In the genomic region with DNA sequence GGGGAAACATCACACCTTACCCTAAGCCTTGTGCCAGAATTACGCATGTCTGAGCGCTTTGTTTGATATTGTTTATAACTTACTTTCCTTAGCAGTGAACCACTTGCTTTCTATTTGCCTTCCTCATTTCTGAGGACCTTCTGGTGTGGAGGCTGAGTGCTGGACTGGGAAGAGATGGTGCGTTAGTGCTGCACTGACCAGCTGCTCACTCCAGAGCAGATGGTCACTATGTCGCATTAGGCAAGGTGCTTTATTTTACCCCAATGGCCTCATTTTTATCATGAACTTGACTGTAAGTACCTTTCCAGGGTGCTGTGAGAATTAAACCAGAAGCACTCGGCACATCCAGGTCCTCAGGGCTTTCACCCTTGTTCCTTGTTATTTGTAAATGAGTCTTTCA, we compare ENCODE assay signal across 23 cellular contexts.
"Had no signal": no experiment of that assay in that cellular context is flagged by ENCODE, and none has a peak within 500 bp of the region (broad histone marks: within the 10 kb centered on the region; RNA-seq: fewer than 3 reads in every experiment).

No MANE protein-coding gene starts in this region.

- H3K9me3 Mint-ChIP-seq: naive thymus-derived CD4-positive, alpha-beta T cell; natural killer cell had no signal

- H3K4me1 ChIP-seq: esophagus muscularis mucosa, foreskin keratinocyte, gastroesophageal sphincter, heart right ventricle, left lung, lower lobe of right lung had no signal

- DNase-seq: dermis blood vessel endothelial cell; dorsolateral prefrontal cortex; effector CD4-positive, alpha-beta T cell; effector memory CD4-positive, alpha-beta T cell; foreskin keratinocyte; head of caudate nucleus; heart right ventricle; hippocampal formation; left cardiac atrium; left lung; left ventricle myocardium superior; lower lobe of right lung; mesenchymal stem cell; midbrain; naive thymus-derived CD4-positive, alpha-beta T cell; natural killer cell had no signal

- H3K36me3 Mint-ChIP-seq: naive thymus-derived CD4-positive, alpha-beta T cell; natural killer cell had no signal

- H3K27ac Mint-ChIP-seq: naive thymus-derived CD4-positive, alpha-beta T cell; natural killer cell had no signal

- H3K4me3 ChIP-seq: coronary artery, dorsolateral prefrontal cortex, esophagus muscularis mucosa, gastroesophageal sphincter, heart right ventricle, left lung, lower lobe of right lung had no signal

- H3K4me3 Mint-ChIP-seq: naive thymus-derived CD4-positive, alpha-beta T cell; natural killer cell had no signal

- H3K27me3 ChIP-seq: foreskin keratinocyte had no signal

- FAIRE-seq: endothelial cell of umbilical vein, frontal cortex, islet of Langerhans, keratinocyte had no signal

- H3K36me3 ChIP-seq: esophagus muscularis mucosa, gastroesophageal sphincter, heart right ventricle, left lung, lower lobe of right lung had no signal

- H3K9me3 ChIP-seq: esophagus muscularis mucosa, gastroesophageal sphincter, heart right ventricle, left lung, lower lobe of right lung had no signal

- H3K4me1 Mint-ChIP-seq: natural killer cell had no signal

- H3K27ac ChIP-seq: coronary artery, dorsolateral prefrontal cortex, esophagus muscularis mucosa, foreskin keratinocyte, gastroesophageal sphincter, heart right ventricle, left lung, lower lobe of right lung had no signal

- ATAC-seq: foreskin keratinocyte; gastroesophageal sphincter; heart right ventricle; left cardiac atrium; left lung; left ventricle myocardium superior; lower lobe of right lung; naive thymus-derived CD4-positive, alpha-beta T cell; natural killer cell had no signal
